ENCODE assay signal across 9 cellular contexts in the genomic region with DNA sequence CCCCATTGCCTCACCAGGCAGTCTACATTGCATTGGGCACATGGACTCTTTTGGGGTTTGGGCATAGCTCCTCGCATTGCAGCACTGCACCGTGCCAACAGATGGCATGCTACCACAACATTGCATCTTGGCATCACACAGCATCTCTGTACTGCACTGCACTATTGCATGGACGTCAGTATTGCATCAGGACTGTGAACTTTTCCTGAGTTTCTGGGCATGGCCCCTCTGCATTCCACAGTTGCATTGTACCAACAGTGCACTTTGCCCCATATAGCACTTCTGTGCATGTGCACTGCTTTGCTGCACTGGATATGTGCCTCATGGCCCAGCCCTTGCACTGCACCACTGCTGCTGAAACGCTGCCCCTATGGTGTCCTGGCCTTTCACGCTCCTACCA. TPM values are rescaled to one million over a fixed set of nuclear protein-coding genes. Genes with fewer than 3 reads are reported as not detected.
DNase-seq lines count a peak whose midpoint lies in the region; ATAC-seq and TF ChIP-seq lines count a peak whose summit lies in the region.
"Had no signal": no experiment of that assay in that cellular context is flagged by ENCODE, and none has a peak within 500 bp of the region (broad histone marks: within the 10 kb centered on the region; RNA-seq: fewer than 3 reads in every experiment).

No MANE protein-coding gene starts in this region.

- H3K4me3 ChIP-seq in transverse colon: no peak overlapping the region

- peak; percentile 38 for DNase-seq in activated naive CD4-positive, alpha-beta T cell treated with anti-CD3 and anti-CD28 coated beads for 36 hours
- DNase-seq in activated naive CD4-positive, alpha-beta T cell treated with Interleukin-2 at 50 U/mL for 16 hours: no peak
- DNase-seq in RPMI7951 (ENCODE audit: low read depth) (peak; percentile 59), glomerular visceral epithelial cell (ENCODE audit: extremely low spot score) (peak; percentile 27), transverse colon (peak; percentile 27)
- DNase-seq in activated T-cell treated with anti-CD3 and anti-CD28 coated beads, Interleukin-2, amount 50 U/mL, for 48 hours: no peak
- no peak for DNase-seq in stimulated activated naive CD4-positive, alpha-beta T cell (lab: John Stamatoyannopoulos, UW)

- H3K36me3 Mint-ChIP-seq in activated naive CD4-positive, alpha-beta T cell treated with anti-CD3 and anti-CD28 coated beads for 36 hours (ENCODE audit: low read depth): no peaks in the 10 kb centered on the region

- peaks cover 7% of the 10 kb centered on the region for H3K27me3 Mint-ChIP-seq in activated naive CD4-positive, alpha-beta T cell treated with anti-CD3 and anti-CD28 coated beads for 36 hours (ENCODE audit: low read depth)

- intact Hi-C loops in activated naive CD4-positive, alpha-beta T cell treated with anti-CD3 and anti-CD28 coated beads for 36 hours (cut with micrococcal nuclease): no loop called here
- intact Hi-C loops in transverse colon (cut with DNase I; ENCODE audit: low total_unique reads): no loop called here

- in situ Hi-C loops in transverse colon (cut with MboI; ENCODE audit: low pct_ligation_motif_present in 1 of 4, low pct_unique_long_range_greater_than_20kb in 1 of 4, low sequenced_read_pairs in 3 of 4): loop anchor here (10.0 to 25.0 kb wide), 5 partner anchors 841 to 1466 kb away; a partner anchor contains a TSS

- H3K9me3 ChIP-seq in transverse colon: no peaks in the 10 kb centered on the region

- WGBS in transverse colon (ENCODE audit: low coverage in 1 of 2), 2 donors: 48 to 76% methylated on average over 2 to 5 of the region's 5 CpGs

- CTCF ChIA-PET in activated naive CD4-positive, alpha-beta T cell treated with anti-CD3 and anti-CD28 coated beads for 36 hours (lab: Charles Lee): no interaction called here

- no peak overlapping the region for H3K4me3 Mint-ChIP-seq in activated naive CD4-positive, alpha-beta T cell treated with anti-CD3 and anti-CD28 coated beads for 36 hours
- H3K4me3 Mint-ChIP-seq: activated T-cell treated with anti-CD3 and anti-CD28 coated beads, Interleukin-2, amount 50 U/mL, for 72 hours had no signal

- no peaks in the 10 kb centered on the region for H3K4me1 Mint-ChIP-seq in activated naive CD4-positive, alpha-beta T cell treated with anti-CD3 and anti-CD28 coated beads for 36 hours (ENCODE audit: low read depth)

- no peaks in the 10 kb centered on the region for H3K36me3 ChIP-seq in transverse colon

- H3K27ac Mint-ChIP-seq in activated naive CD4-positive, alpha-beta T cell treated with anti-CD3 and anti-CD28 coated beads for 36 hours: no peak overlapping the region
- H3K27ac Mint-ChIP-seq: activated T-cell treated with anti-CD3 and anti-CD28 coated beads, Interleukin-2, amount 50 U/mL, for 72 hours had no signal

- no peak for ATAC-seq in HG02970 (IDR thresholded peaks at IDR 0.05; ENCODE audit: low FRiP score, unreplicated experiment)

- no peak overlapping the region for H3K27ac ChIP-seq in transverse colon

- no peak for TF ChIP-seq EP300 in transverse colon (IDR thresholded peaks at IDR 0.05; ENCODE audit: low read depth)

- no peaks in the 10 kb centered on the region for H3K9me3 Mint-ChIP-seq in activated naive CD4-positive, alpha-beta T cell treated with anti-CD3 and anti-CD28 coated beads for 36 hours
- H3K9me3 Mint-ChIP-seq: activated T-cell treated with anti-CD3 and anti-CD28 coated beads, Interleukin-2, amount 50 U/mL, for 72 hours had no signal

- H3K4me1 ChIP-seq in transverse colon: no peaks in the 10 kb centered on the region

- peak in 4 of 5 experiments; percentile 50 to 72 (median 52) for TF ChIP-seq CTCF in transverse colon (IDR thresholded peaks at IDR 0.05)

- no peak for TF ChIP-seq POLR2A in transverse colon (IDR thresholded peaks at IDR 0.05)

- H3K27me3 ChIP-seq in transverse colon: no peaks in the 10 kb centered on the region

RNA-seq across cellular contexts. Expression of a gene that starts 9.6 kb away (rescaled TPM):
- total RNA-seq in activated naive CD4-positive, alpha-beta T cell treated with anti-CD3 and anti-CD28 coated beads for 36 hours: under 1 TPM; 0.15 to 0.38 TPM
- total RNA-seq in RPMI7951 (2014; rRNA removed; shearing (Covaris generic)): 14.1 and 26.2 TPM in 2 replicates
- 1 to 10 TPM; 5.6 to 9.7 (median 7.4) TPM for total RNA-seq in transverse colon

RNA-seq across cellular contexts. Expression of a gene that starts 15.1 kb away (rescaled TPM):
- 10 to 100 TPM; 35.7 to 36.3 TPM for total RNA-seq in activated naive CD4-positive, alpha-beta T cell treated with anti-CD3 and anti-CD28 coated beads for 36 hours
- total RNA-seq in RPMI7951 (2014; rRNA removed; shearing (Covaris generic)): 32.7 and 34.0 TPM in 2 replicates
- 10 to 100 TPM in 2 of 4 donors, 1 to 10 TPM in 1, not detected in 1; 5.2 to 16.0 (median 12.2) TPM for total RNA-seq in transverse colon

Comparison
In these comparisons a context has a peak if more than half of its experiments do, and no peak if none do; other contexts are left out.
1. DNase-seq: peak in activated naive CD4-positive, alpha-beta T cell treated with anti-CD3 and anti-CD28 coated beads for 36 hours (single experiment), RPMI7951 (single experiment), glomerular visceral epithelial cell (single experiment) and transverse colon (single experiment); none in activated naive CD4-positive, alpha-beta T cell treated with Interleukin-2 at 50 U/mL for 16 hours (single experiment), activated T-cell treated with anti-CD3 and anti-CD28 coated beads, Interleukin-2, amount 50 U/mL, for 48 hours (0 of 2) and stimulated activated naive CD4-positive, alpha-beta T cell (0 of 6).
2. RNA of a gene that starts 9.6 kb away (total RNA-seq): 14.1 to 26.2 TPM in RPMI7951 and 5.6 to 9.7 TPM in transverse colon; 0.15 to 0.38 TPM in activated naive CD4-positive, alpha-beta T cell treated with anti-CD3 and anti-CD28 coated beads for 36 hours; every median in the first group is over 4 times any median in the second.